Comparison of ENCODE assay signal across 7 cellular contexts in the genomic region with DNA sequence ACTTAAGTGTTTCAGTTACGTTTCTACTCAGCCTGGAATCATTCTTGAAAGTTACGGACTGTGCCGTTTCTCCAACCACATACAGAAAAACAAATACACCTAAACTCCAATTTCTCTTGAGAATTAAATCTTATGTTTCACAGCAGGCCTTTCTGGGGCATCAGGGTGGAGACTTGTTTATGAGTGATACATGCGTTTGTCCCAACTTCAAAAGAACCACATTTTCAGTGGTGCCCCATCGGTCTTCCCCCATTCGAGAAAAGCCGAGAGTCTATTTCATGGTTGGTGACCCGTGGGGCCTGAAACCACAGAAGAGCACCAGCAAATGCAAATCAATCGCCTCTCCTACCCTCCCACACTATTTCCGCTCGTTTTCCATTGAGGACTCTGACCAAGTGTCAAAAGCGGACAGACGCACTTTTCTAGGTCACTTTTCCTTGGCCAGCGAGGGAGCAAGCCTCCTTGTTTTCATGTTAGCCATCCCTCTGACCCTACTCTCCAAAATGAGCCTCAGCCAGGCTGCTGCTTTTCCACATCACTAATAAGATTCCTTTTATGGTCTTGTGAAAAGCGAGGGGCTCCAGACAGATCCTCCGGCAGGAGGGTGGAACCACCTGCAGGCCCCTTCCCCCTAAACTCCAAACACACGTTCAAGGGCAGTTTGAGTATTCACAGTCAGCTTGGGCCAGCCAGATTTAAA. TPM values are rescaled to one million over a fixed set of nuclear protein-coding genes. Genes with fewer than 3 reads are reported as not detected.
A peak's percentile ranks its signal among the peaks of the same experiment; 100 is the strongest.
DNase-seq lines count a peak whose midpoint lies in the region; ATAC-seq and TF ChIP-seq lines count a peak whose summit lies in the region.

No MANE protein-coding gene starts in this region.

- 47 to 57% methylated on average over 15 to 17 of the region's 17 CpGs for WGBS in mesodermal cell (ENCODE audit: insufficient coverage in 2 of 2), 2 experiments

- H3K4me3 ChIP-seq in astrocyte of the spinal cord (ENCODE audit: low read depth, low read length) = peak overlapping the region; percentile 83
- peak overlapping the region; percentile 80 for H3K4me3 ChIP-seq in mesodermal cell (ENCODE audit: extremely low read depth, insufficient read depth, low read length, poor library complexity, severe bottlenecking)

- peak; percentile 39 for ATAC-seq in GM19395 (IDR thresholded peaks at IDR 0.05; ENCODE audit: unreplicated experiment)
- ATAC-seq in HG03196 (IDR thresholded peaks at IDR 0.05; ENCODE audit: unreplicated experiment) = peak; percentile 29

- peak overlapping the region; percentile 6 for H3K27ac ChIP-seq in mesodermal cell (ENCODE audit: low read depth, low read length, severe bottlenecking)

- peaks cover 33% of the 10 kb centered on the region for H3K36me3 ChIP-seq in mesodermal cell (ENCODE audit: control insufficient read depth, insufficient read depth, low read length)

- DNase-seq in astrocyte of the spinal cord (ENCODE audit: low read depth, low spot score) (peak; percentile 32), NCI-H2107 (lab: John Stamatoyannopoulos, UW) (no peak), NCI-H226 (no peak)
- no peak for DNase-seq in activated effector memory CD4-positive, alpha-beta T cell treated with anti-CD3 and anti-CD28 coated beads, Interleukin-2, amount 50 U/mL, for 16 hours

- no peaks in the 10 kb centered on the region for H3K9me3 ChIP-seq in mesodermal cell (ENCODE audit: control insufficient read depth, low read length)

- in situ Hi-C loops in astrocyte of the spinal cord (cut with HindIII; ENCODE audit: low sequenced_read_pairs) = no loop called here

- TF ChIP-seq CTCF in astrocyte of the spinal cord (IDR thresholded peaks at IDR 0.05; ENCODE audit: low read depth, low read length) = no peak

- H3K4me1 ChIP-seq in mesodermal cell (ENCODE audit: control insufficient read depth, insufficient read depth, low read length, poor library complexity, severe bottlenecking) = peaks cover 33% of the 10 kb centered on the region

RNA-seq across cellular contexts. Expression of a gene that starts 3.1 kb away (rescaled TPM):
- 58.5 TPM for polyA plus RNA-seq in mesodermal cell (2013, experiment 1 of 2)
- 46.2 TPM for polyA plus RNA-seq in mesodermal cell (2013, experiment 2 of 2)
